22 cellular contexts compared by ENCODE assay signal in the genomic region with DNA sequence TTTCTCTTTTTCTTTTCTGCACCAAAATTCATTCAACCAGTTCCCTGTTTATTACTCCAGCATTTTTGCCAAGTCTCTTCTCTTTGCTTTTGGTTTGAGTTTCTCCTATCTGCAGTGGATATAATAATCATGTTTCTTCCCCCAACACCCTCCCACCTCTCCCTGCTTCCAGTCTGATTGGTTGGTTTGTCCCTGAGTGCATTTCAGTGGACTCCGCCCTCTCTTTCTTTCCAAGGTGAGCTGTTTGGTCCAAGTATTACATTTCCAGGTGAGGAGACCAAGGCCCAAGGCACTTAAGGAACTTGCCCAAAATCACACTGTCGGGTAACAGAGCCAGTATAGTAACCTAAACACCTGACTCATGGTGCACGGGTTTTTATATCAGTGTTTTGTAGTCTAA. TPM values are rescaled to one million over a fixed set of nuclear protein-coding genes. Genes with fewer than 3 reads are reported as not detected.
DNase-seq lines count a peak whose midpoint lies in the region; TF ChIP-seq lines count a peak whose summit lies in the region.
"Had no signal": no experiment of that assay in that cellular context is flagged by ENCODE, and none has a peak within 500 bp of the region (broad histone marks: within the 10 kb centered on the region; RNA-seq: fewer than 3 reads in every experiment).

No MANE protein-coding gene starts in this region.

- TF ChIP-seq POLR2A in prostate gland (IDR thresholded peaks at IDR 0.05): no peak

- no peaks in the 10 kb centered on the region for H3K79me2 ChIP-seq in mammary epithelial cell (ENCODE audit: insufficient read depth, low read length)
- no peaks in the 10 kb centered on the region for H3K79me2 ChIP-seq in parathyroid adenoma
- no peaks in the 10 kb centered on the region for H3K79me2 ChIP-seq in Karpas-422 (ENCODE audit: low read length)

- H3K27me3 ChIP-seq in mammary epithelial cell (ENCODE audit: insufficient read depth, low read length): peaks cover 3% of the 10 kb centered on the region
- H3K27me3 ChIP-seq in parathyroid adenoma (ENCODE audit: control insufficient read depth, insufficient read depth, low read length): no peaks in the 10 kb centered on the region
- no peaks in the 10 kb centered on the region for H3K27me3 ChIP-seq in Karpas-422 (ENCODE audit: low read length)
- H3K27me3 ChIP-seq in prostate gland (replicated peaks; ENCODE audit: insufficient read depth): no peaks in the 10 kb centered on the region
- H3K27me3 ChIP-seq: BE2C, SJCRH30 had no signal

- no TSS peak for BruUV-seq in mammary epithelial cell (replicated peaks; lab: Mats Ljungman, UMichigan)

- H3K4me3 ChIP-seq in mammary epithelial cell (replicated peaks in 1 of 3; ENCODE audit: insufficient read depth in 1 of 3, low read depth in 2 of 3, low read length in 3 of 3) (no peak overlapping the region), parathyroid adenoma (ENCODE audit: low read depth, low read length) (no peak overlapping the region), Karpas-422 (ENCODE audit: low read length) (no peak overlapping the region), prostate gland (no peak overlapping the region)
- H3K4me3 ChIP-seq: SJCRH30 had no signal

- in situ Hi-C loops in mammary epithelial cell (cut with MboI; ENCODE audit: low sequenced_read_pairs in 2 of 2): no loop called here

- CTCF ChIA-PET in mammary epithelial cell (lab: Charles Lee; ENCODE audit: low non-redundant PET): no interaction called here

- H3K9ac ChIP-seq in mammary epithelial cell (ENCODE audit: insufficient read depth, low read length): no peak overlapping the region
- H3K9ac ChIP-seq in parathyroid adenoma: no peak overlapping the region
- H3K9ac ChIP-seq in Karpas-422 (ENCODE audit: low read length): no peak overlapping the region

- H3K27ac ChIP-seq in mammary epithelial cell (ENCODE audit: insufficient read depth, low read depth, low read length) (no peak overlapping the region), parathyroid adenoma (peak overlapping the region; percentile 25), Karpas-422 (ENCODE audit: low read length) (no peak overlapping the region), prostate gland (no peak overlapping the region)
- H3K27ac ChIP-seq: SJCRH30 had no signal

- intact Hi-C loops in mammary epithelial cell (cut with micrococcal nuclease) (no loop called here), prostate gland (cut with DNase I) (no loop called here)

- H4K20me1 ChIP-seq in mammary epithelial cell (ENCODE audit: insufficient read depth, low read length) (no peaks in the 10 kb centered on the region), Karpas-422 (ENCODE audit: insufficient read depth, low read depth, low read length) (no peaks in the 10 kb centered on the region)

- no peaks in the 10 kb centered on the region for H3K36me3 ChIP-seq in mammary epithelial cell (ENCODE audit: insufficient read depth, low read length)
- no peaks in the 10 kb centered on the region for H3K36me3 ChIP-seq in parathyroid adenoma (ENCODE audit: control insufficient read depth, insufficient read depth, low read length)
- H3K36me3 ChIP-seq in Karpas-422 (ENCODE audit: insufficient read depth, low read length): no peaks in the 10 kb centered on the region
- H3K36me3 ChIP-seq in prostate gland: no peaks in the 10 kb centered on the region
- H3K36me3 ChIP-seq: BE2C, SJCRH30 had no signal

- no peaks in the 10 kb centered on the region for H3K4me1 ChIP-seq in mammary epithelial cell (ENCODE audit: insufficient read depth, low read length)
- peaks cover 56% of the 10 kb centered on the region for H3K4me1 ChIP-seq in parathyroid adenoma
- no peaks in the 10 kb centered on the region for H3K4me1 ChIP-seq in Karpas-422 (ENCODE audit: low read length)
- no peaks in the 10 kb centered on the region for H3K4me1 ChIP-seq in prostate gland (replicated peaks)
- H3K4me1 ChIP-seq: BE2C, SJCRH30 had no signal

- TF ChIP-seq CTCF in mammary epithelial cell (conservative IDR thresholded peaks at IDR 0.05 in 1 of 2, IDR thresholded peaks at IDR 0.05 in 1 of 2; ENCODE audit: extremely low read depth in 1 of 2, insufficient read depth in 1 of 2, low read depth in 1 of 2, low read length in 2 of 2) (no peak), parathyroid adenoma (IDR thresholded peaks at IDR 0.05) (no peak), prostate gland (IDR thresholded peaks at IDR 0.05) (no peak)

- 59% methylated on average over 3 of the region's 3 CpGs for WGBS in mammary epithelial cell (ENCODE audit: low coverage, missing lambda C conversion rate)
- WGBS in prostate gland: 71% methylated on average over 3 of the region's 3 CpGs

- H3K9me3 ChIP-seq in mammary epithelial cell (replicated peaks; ENCODE audit: insufficient read depth, low read length) (no peaks in the 10 kb centered on the region), parathyroid adenoma (ENCODE audit: control insufficient read depth, low read length) (no peaks in the 10 kb centered on the region), Karpas-422 (ENCODE audit: low read length) (no peaks in the 10 kb centered on the region), prostate gland (no peaks in the 10 kb centered on the region)
- H3K9me3 ChIP-seq: BE2C, SJCRH30 had no signal

- no peaks in the 10 kb centered on the region for H3K9me2 ChIP-seq in Karpas-422 (replicated peaks; ENCODE audit: insufficient read depth, low read length)

- dilution Hi-C loops in mammary epithelial cell (cut with HindIII; ENCODE audit: low sequenced_read_pairs): no loop called here

- H2AFZ ChIP-seq in mammary epithelial cell (ENCODE audit: low read depth, low read length) (no peak overlapping the region), parathyroid adenoma (no peak overlapping the region), Karpas-422 (ENCODE audit: low read length) (no peak overlapping the region)

- DNase-seq in NCI-H2107 treated with DMSO at 0.1 percent for 48 hours (lab: John Stamatoyannopoulos, UW; ENCODE audit: unreplicated experiment): peak; percentile 32
- no peak for DNase-seq in NCI-H2107 (lab: John Stamatoyannopoulos, UW)
- peak; percentile 60 for DNase-seq in NCI-H146 treated with DMSO at 0.1 percent for 48 hours (lab: John Stamatoyannopoulos, UW; ENCODE audit: unreplicated experiment)
- peak; percentile 10 for DNase-seq in mammary epithelial cell
- no peak for DNase-seq in Karpas-422
- DNase-seq in GOT3 (lab: John Stamatoyannopoulos, UW): no peak
- no peak for DNase-seq in prostate gland (ENCODE audit: low spot score)
- DNase-seq: 8988T; ACHN; BE2C; CD8-positive, alpha-beta memory T cell; DMS 273 treated with DMSO at 0.1 percent for 48 hours; DND-41; NCI-H1092 treated with DMSO at 0.1 percent for 48 hours; NCI-H1436; NCI-H1930; NCI-H524; NCI-H774; SJCRH30 had no signal

- H3K4me2 ChIP-seq in mammary epithelial cell (ENCODE audit: insufficient read depth, low read depth, low read length): no peak overlapping the region
- no peak overlapping the region for H3K4me2 ChIP-seq in parathyroid adenoma (ENCODE audit: low read length)
- no peak overlapping the region for H3K4me2 ChIP-seq in Karpas-422 (ENCODE audit: low read depth, low read length, poor library complexity, severe bottlenecking)

RNA-seq across cellular contexts. Expression of a gene that starts 17.7 kb away (rescaled TPM):
- total RNA-seq in mammary epithelial cell: not detected
- polyA plus RNA-seq in mammary epithelial cell: not detected
- polyA minus RNA-seq in mammary epithelial cell: not detected
- total RNA-seq in Karpas-422 (2014; rRNA removed; shearing (Covaris generic); ENCODE audit: low replicate concordance): 3.2 and 4.9 TPM in 2 replicates
- total RNA-seq in prostate gland: 10 to 100 TPM in 1 of 2 donors, under 1 TPM in 1; 0.23 to 64.8 TPM
- total RNA-seq: HT-29 had no signal
- polyA plus RNA-seq: CD14-positive monocyte; CD8-positive, alpha-beta memory T cell had no signal

Comparison
In these comparisons a context has a peak if more than half of its experiments do, and no peak if none do; other contexts are left out.
1. DNase-seq: peak in NCI-H2107 treated with DMSO at 0.1 percent for 48 hours (single experiment), NCI-H146 treated with DMSO at 0.1 percent for 48 hours (single experiment) and mammary epithelial cell (single experiment); none in NCI-H2107 (single experiment), Karpas-422 (single experiment), GOT3 (single experiment) and prostate gland (single experiment).